In genomic region chr19:18558202-18558555, GRCh38 we compare ENCODE assay signal across 8 cellular contexts. TPM values are rescaled to one million over a fixed set of nuclear protein-coding genes. Genes with fewer than 3 reads are reported as not detected.
DNase-seq lines count a peak whose midpoint lies in the region; ATAC-seq and FAIRE-seq lines count a peak whose summit lies in the region.

No MANE protein-coding gene starts in this region.

- no peaks in the 10 kb centered on the region for H3K9me3 Mint-ChIP-seq in activated T-cell treated with anti-CD3 and anti-CD28 coated beads, Interleukin-2, amount 50 U/mL, for 4 hours

- H3K36me3 Mint-ChIP-seq in activated T-cell treated with anti-CD3 and anti-CD28 coated beads, Interleukin-2, amount 50 U/mL, for 4 hours (ENCODE audit: insufficient read depth), result peaks cover 10% of the 10 kb centered on the region

- H3K9ac ChIP-seq in adipocyte (ENCODE audit: low read length), result peak overlapping the region; percentile 98

- no peaks in the 10 kb centered on the region for H3K27me3 Mint-ChIP-seq in activated T-cell treated with anti-CD3 and anti-CD28 coated beads, Interleukin-2, amount 50 U/mL, for 4 hours (ENCODE audit: low read depth)

- peak overlapping the region; percentile 95 for H3K4me3 Mint-ChIP-seq in activated T-cell treated with anti-CD3 and anti-CD28 coated beads, Interleukin-2, amount 50 U/mL, for 4 hours

- in situ Hi-C loops in ACHN (cut with HindIII; ENCODE audit: low pct_ligation_motif_present, low pct_unique_long_range_greater_than_20kb, low sequenced_read_pairs), result no loop called here

- no peaks in the 10 kb centered on the region for H3K27me3 ChIP-seq in adipocyte (replicated peaks; ENCODE audit: control insufficient read depth, insufficient read depth, low read length)
- H3K27me3 ChIP-seq in thymus (ENCODE audit: control insufficient read depth, insufficient read depth), result no peaks in the 10 kb centered on the region

- H3K4me1 ChIP-seq in adipocyte (ENCODE audit: control insufficient read depth, insufficient read depth, low read length) (peaks cover 19% of the 10 kb centered on the region), thymus (ENCODE audit: control insufficient read depth, insufficient read depth, low read length) (peaks cover 7% of the 10 kb centered on the region)

- FAIRE-seq in RCC 7860 (lab: Jason Lieb, UNC), result no peak

- DNase-seq in activated T-cell treated with anti-CD3 and anti-CD28 coated beads, Interleukin-2, amount 50 U/mL, for 4 hours, result no peak
- no peak for DNase-seq in activated T-cell treated with anti-CD3 and anti-CD28 coated beads, Interleukin-2, amount 50 U/mL, for 1 hour
- peak; percentile 38 for DNase-seq in adipocyte (ENCODE audit: low read depth)
- DNase-seq in left lobe of liver (ENCODE audit: low spot score), result no peak
- no peak for DNase-seq in RCC 7860 (ENCODE audit: low spot score)
- no peak for DNase-seq in pons (ENCODE audit: low spot score)
- no peak for DNase-seq in ACHN

- peak overlapping the region; percentile 97 for H3K27ac ChIP-seq in thymus (ENCODE audit: low read depth)

- H3K36me3 ChIP-seq in adipocyte (ENCODE audit: control insufficient read depth, insufficient read depth, low read length, severe bottlenecking) (peaks cover 8% of the 10 kb centered on the region), thymus (ENCODE audit: control insufficient read depth, insufficient read depth) (peaks cover 14% of the 10 kb centered on the region)

- peak; percentile 15 to 31 for ATAC-seq in activated T-cell treated with anti-CD3 and anti-CD28 coated beads, Interleukin-2, amount 50 U/mL, for 4 hours
- ATAC-seq in left lobe of liver, result peak; percentile 8

- H3K4me3 ChIP-seq in adipocyte (ENCODE audit: low read length) (peak overlapping the region; percentile 99), thymus (ENCODE audit: low read length) (peak overlapping the region; percentile 95)

- no peaks in the 10 kb centered on the region for H3K9me3 ChIP-seq in adipocyte (ENCODE audit: control insufficient read depth, low read length)
- no peaks in the 10 kb centered on the region for H3K9me3 ChIP-seq in thymus (ENCODE audit: control insufficient read depth)

- WGBS in thymus, result 17% methylated on average over 11 of the region's 11 CpGs

- peaks cover 16% of the 10 kb centered on the region for H3K4me1 Mint-ChIP-seq in activated T-cell treated with anti-CD3 and anti-CD28 coated beads, Interleukin-2, amount 50 U/mL, for 4 hours (ENCODE audit: low read depth)

RNA-seq across cellular contexts. Expression of gene KXD1, which starts 0.5 kb away (rescaled TPM):
- total RNA-seq in activated T-cell treated with anti-CD3 and anti-CD28 coated beads, Interleukin-2, amount 50 U/mL, for 4 hours, result 100 to 1,000 TPM; 112 to 129 (median 126) TPM
- 30.4 TPM for total RNA-seq in left lobe of liver
- polyA plus RNA-seq in thymus, result 81.9 TPM

RNA-seq across cellular contexts. Expression of gene UBA52, which starts 13.5 kb away (rescaled TPM):
- 1,000 to 10,000 TPM; 1,928 to 2,027 (median 1,945) TPM for total RNA-seq in activated T-cell treated with anti-CD3 and anti-CD28 coated beads, Interleukin-2, amount 50 U/mL, for 4 hours
- 425 TPM for total RNA-seq in left lobe of liver
- 1,270 TPM for polyA plus RNA-seq in thymus

RNA-seq across cellular contexts. Expression of gene FKBP8, which starts 14.8 kb away (rescaled TPM):
- total RNA-seq in activated T-cell treated with anti-CD3 and anti-CD28 coated beads, Interleukin-2, amount 50 U/mL, for 4 hours, result 100 to 1,000 TPM; 155 to 163 (median 155) TPM
- 116 TPM for total RNA-seq in left lobe of liver
- 232 TPM for polyA plus RNA-seq in thymus

RNA-seq across cellular contexts. Expression of gene REX1BD, which starts 30.4 kb away (rescaled TPM):
- 100 to 1,000 TPM in 2 of 3 donors, 10 to 100 TPM in 1; 99.7 to 139 (median 119) TPM for total RNA-seq in activated T-cell treated with anti-CD3 and anti-CD28 coated beads, Interleukin-2, amount 50 U/mL, for 4 hours
- 55.7 TPM for total RNA-seq in left lobe of liver
- 104 TPM for polyA plus RNA-seq in thymus

RNA-seq across cellular contexts. Expression of gene ELL, which starts 36.3 kb away (rescaled TPM):
- total RNA-seq in activated T-cell treated with anti-CD3 and anti-CD28 coated beads, Interleukin-2, amount 50 U/mL, for 4 hours, result 10 to 100 TPM; 25.6 to 32.5 (median 28.8) TPM
- total RNA-seq in left lobe of liver, result 11.2 TPM
- 14.3 TPM for polyA plus RNA-seq in thymus
